1 cellular context compared by ENCODE assay signal in the genomic region with DNA sequence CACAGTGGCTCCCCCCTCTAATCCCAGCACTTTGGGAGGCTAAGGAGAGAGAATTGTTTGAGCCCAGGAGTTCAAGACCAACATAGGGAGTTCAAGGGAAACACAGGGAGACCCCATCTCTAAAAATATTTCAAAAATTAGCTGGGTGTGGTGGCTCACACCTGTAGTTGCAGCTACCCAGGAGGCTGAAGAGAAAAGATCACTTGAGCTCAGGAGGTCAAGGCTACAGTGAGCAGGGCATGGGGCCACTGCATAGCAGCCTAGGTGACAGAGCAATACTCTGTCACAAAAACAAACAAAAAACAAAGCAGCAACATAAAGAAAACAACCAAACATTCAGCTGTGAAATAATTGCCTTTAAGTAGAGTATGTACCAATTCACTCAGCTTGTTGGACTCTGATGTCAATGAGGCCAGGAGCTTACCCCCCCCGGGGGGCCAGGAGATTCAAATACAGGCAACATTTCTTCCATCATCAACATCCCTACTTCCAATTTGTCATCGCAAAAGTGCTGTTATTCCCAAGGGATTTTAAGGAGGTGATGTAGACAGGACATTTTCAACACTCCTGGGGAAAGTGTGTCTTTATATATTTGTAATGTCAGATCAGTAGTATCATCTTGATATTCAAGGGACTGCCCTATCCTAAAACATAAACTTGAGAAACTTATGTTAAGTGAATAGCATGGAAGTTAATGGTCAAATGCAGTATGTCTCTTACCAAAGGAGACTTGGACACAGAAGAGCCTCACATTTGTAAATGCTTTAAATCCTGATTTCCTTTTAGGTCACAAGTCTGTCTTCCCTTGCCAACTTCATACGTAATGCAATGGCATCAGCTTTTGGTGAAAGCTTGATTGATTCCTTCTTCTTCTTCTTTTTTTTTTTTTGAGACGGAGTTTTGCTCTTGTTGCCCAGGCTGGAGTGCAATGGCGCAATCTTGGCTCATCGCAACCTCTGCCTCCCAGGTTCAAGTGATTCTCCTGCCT.
TF ChIP-seq lines count a peak whose summit lies in the region.

No MANE protein-coding gene starts in this region.

TF ChIP-seq in HepG2, 621 proteins besides CTCF, POLR2A, EP300 and RAD21 (continued from another document):
- no peak for TF ChIP-seq MXD4 (CRISPR knock-in tag; IDR thresholded peaks at IDR 0.05)
- TF ChIP-seq, protein P1, sequence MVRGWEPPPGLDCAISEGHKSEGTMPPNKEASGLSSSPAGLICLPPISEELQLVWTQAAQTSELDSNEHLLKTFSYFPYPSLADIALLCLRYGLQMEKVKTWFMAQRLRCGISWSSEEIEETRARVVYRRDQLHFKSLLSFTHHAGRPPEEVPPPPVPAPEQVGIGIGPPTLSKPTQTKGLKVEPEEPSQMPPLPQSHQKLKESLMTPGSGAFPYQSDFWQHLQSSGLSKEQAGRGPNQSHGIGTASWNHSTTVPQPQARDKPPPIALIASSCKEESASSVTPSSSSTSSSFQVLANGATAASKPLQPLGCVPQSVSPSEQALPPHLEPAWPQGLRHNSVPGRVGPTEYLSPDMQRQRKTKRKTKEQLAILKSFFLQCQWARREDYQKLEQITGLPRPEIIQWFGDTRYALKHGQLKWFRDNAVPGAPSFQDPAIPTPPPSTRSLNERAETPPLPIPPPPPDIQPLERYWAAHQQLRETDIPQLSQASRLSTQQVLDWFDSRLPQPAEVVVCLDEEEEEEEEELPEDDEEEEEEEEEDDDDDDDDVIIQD (CRISPR knock-in tag; IDR thresholded peaks at IDR 0.05; ENCODE audit: low read depth) = no peak
- TF ChIP-seq KAT8 (CRISPR knock-in tag; IDR thresholded peaks at IDR 0.05) = no peak
- TF ChIP-seq NR2F1 (CRISPR knock-in tag; IDR thresholded peaks at IDR 0.05) = peak in 1 of 2 experiments; percentile 66; a peak in 2 of 4 replicates
- TF ChIP-seq NPAS2 (CRISPR knock-in tag; IDR thresholded peaks at IDR 0.05; ENCODE audit: borderline replicate concordance) = no peak
- 0 out of 2 replicates have a peak, but pooled peaks have one; percentile 28 for TF ChIP-seq RARA (CRISPR knock-in tag; IDR thresholded peaks at IDR 0.05)
- no peak for TF ChIP-seq HHEX (CRISPR knock-in tag; IDR thresholded peaks at IDR 0.05)
- no peak for TF ChIP-seq FOXP1 (IDR thresholded peaks at IDR 0.05)
- 0 out of 2 replicates have a peak, but pooled peaks have one; percentile 34 for TF ChIP-seq FOXP1 (CRISPR knock-in tag; IDR thresholded peaks at IDR 0.05)
- TF ChIP-seq ZIK1 (CRISPR knock-in tag; IDR thresholded peaks at IDR 0.05; ENCODE audit: borderline replicate concordance, low read depth) = no peak
- TF ChIP-seq ZNF614 (CRISPR knock-in tag; IDR thresholded peaks at IDR 0.05; ENCODE audit: borderline replicate concordance) = no peak
- no peak for TF ChIP-seq ARNT (IDR thresholded peaks at IDR 0.05)
- TF ChIP-seq, protein P2, sequence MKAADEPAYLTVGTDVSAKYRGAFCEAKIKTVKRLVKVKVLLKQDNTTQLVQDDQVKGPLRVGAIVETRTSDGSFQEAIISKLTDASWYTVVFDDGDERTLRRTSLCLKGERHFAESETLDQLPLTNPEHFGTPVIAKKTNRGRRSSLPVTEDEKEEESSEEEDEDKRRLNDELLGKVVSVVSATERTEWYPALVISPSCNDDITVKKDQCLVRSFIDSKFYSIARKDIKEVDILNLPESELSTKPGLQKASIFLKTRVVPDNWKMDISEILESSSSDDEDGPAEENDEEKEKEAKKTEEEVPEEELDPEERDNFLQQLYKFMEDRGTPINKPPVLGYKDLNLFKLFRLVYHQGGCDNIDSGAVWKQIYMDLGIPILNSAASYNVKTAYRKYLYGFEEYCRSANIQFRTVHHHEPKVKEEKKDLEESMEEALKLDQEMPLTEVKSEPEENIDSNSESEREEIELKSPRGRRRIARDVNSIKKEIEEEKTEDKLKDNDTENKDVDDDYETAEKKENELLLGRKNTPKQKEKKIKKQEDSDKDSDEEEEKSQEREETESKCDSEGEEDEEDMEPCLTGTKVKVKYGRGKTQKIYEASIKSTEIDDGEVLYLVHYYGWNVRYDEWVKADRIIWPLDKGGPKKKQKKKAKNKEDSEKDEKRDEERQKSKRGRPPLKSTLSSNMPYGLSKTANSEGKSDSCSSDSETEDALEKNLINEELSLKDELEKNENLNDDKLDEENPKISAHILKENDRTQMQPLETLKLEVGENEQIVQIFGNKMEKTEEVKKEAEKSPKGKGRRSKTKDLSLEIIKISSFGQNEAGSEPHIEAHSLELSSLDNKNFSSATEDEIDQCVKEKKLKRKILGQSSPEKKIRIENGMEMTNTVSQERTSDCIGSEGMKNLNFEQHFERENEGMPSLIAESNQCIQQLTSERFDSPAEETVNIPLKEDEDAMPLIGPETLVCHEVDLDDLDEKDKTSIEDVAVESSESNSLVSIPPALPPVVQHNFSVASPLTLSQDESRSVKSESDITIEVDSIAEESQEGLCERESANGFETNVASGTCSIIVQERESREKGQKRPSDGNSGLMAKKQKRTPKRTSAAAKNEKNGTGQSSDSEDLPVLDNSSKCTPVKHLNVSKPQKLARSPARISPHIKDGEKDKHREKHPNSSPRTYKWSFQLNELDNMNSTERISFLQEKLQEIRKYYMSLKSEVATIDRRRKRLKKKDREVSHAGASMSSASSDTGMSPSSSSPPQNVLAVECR (CRISPR knock-in tag; IDR thresholded peaks at IDR 0.05; ENCODE audit: borderline replicate concordance) = no peak
- no peak for TF ChIP-seq PAF1 (CRISPR knock-in tag; IDR thresholded peaks at IDR 0.05)
- TF ChIP-seq ZMYM4 (CRISPR knock-in tag; IDR thresholded peaks at IDR 0.05) = no peak
- no peak for TF ChIP-seq FOSL1 (CRISPR knock-in tag; IDR thresholded peaks at IDR 0.05; ENCODE audit: borderline replicate concordance)
- no peak for TF ChIP-seq ZNF83 (CRISPR knock-in tag; IDR thresholded peaks at IDR 0.05; ENCODE audit: borderline replicate concordance)
- TF ChIP-seq, protein P3, sequence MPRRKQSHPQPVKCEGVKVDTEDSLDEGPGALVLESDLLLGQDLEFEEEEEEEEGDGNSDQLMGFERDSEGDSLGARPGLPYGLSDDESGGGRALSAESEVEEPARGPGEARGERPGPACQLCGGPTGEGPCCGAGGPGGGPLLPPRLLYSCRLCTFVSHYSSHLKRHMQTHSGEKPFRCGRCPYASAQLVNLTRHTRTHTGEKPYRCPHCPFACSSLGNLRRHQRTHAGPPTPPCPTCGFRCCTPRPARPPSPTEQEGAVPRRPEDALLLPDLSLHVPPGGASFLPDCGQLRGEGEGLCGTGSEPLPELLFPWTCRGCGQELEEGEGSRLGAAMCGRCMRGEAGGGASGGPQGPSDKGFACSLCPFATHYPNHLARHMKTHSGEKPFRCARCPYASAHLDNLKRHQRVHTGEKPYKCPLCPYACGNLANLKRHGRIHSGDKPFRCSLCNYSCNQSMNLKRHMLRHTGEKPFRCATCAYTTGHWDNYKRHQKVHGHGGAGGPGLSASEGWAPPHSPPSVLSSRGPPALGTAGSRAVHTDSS (CRISPR knock-in tag; conservative IDR thresholded peaks at IDR 0.05) = no peak
- TF ChIP-seq STAG1 (CRISPR knock-in tag; IDR thresholded peaks at IDR 0.05) = no peak
- TF ChIP-seq ZNF788 (CRISPR knock-in tag; IDR thresholded peaks at IDR 0.05; ENCODE audit: borderline replicate concordance) = no peak
